13 cellular contexts compared by ENCODE assay signal in genomic region chr1:159239551-159240220, GRCh38. TPM values are rescaled to one million over a fixed set of nuclear protein-coding genes. Genes with fewer than 3 reads are reported as not detected.
DNase-seq lines count a peak whose midpoint lies in the region; ATAC-seq, FAIRE-seq and TF ChIP-seq lines count a peak whose summit lies in the region.
"Had no signal": no experiment of that assay in that cellular context is flagged by ENCODE, and none has a peak within 500 bp of the region (broad histone marks: within the 10 kb centered on the region; RNA-seq: fewer than 3 reads in every experiment).

No MANE protein-coding gene starts in this region.

- peak; percentile 44 for DNase-seq in A172 (ENCODE audit: low spot score)
- no peak for DNase-seq in SKM-1 (lab: John Stamatoyannopoulos, UW; ENCODE audit: unreplicated experiment)
- DNase-seq in DMS153 treated with DMSO at 0.1 percent for 48 hours (lab: John Stamatoyannopoulos, UW; ENCODE audit: unreplicated experiment), result no peak
- DNase-seq in H54 (ENCODE audit: insufficient read length, low spot score), result no peak
- DNase-seq in retina, result no peak
- DNase-seq: activated CD4-positive, alpha-beta T cell treated with anti-CD3 and anti-CD28 coated beads for 36 hours; amniotic stem cell; GF-D8; NCI-H187; stimulated activated naive B cell treated with anti-CD40 and anti-IgM and Interleukin-4, amounts not matched to agents 10 μg/mL and 1 μg/mL and 100 μg/mL, for 72 hours had no signal

- TF ChIP-seq POLR2A in H54 (IDR thresholded peaks at IDR 0.05; ENCODE audit: low read depth, low read length), result no peak

- ATAC-seq in GM18907 (IDR thresholded peaks at IDR 0.05; ENCODE audit: unreplicated experiment) (peak; percentile 60), GM21825 (IDR thresholded peaks at IDR 0.05; ENCODE audit: unreplicated experiment) (peak; percentile 86), HG03520 (IDR thresholded peaks at IDR 0.05; ENCODE audit: unreplicated experiment) (peak; percentile 96)
- ATAC-seq: activated CD4-positive, alpha-beta T cell treated with anti-CD3 and anti-CD28 coated beads for 36 hours had no signal

- no peak for FAIRE-seq in H54 (lab: Jason Lieb, UNC)

RNA-seq across cellular contexts. Expression of gene ACKR1, which starts 35.0 kb away (rescaled TPM):
- not detected in 2 replicates for total RNA-seq in A172 (2014; rRNA removed; shearing (Covaris generic))
- total RNA-seq: activated CD4-positive, alpha-beta T cell treated with anti-CD3 and anti-CD28 coated beads for 36 hours had no signal
